Comparison of ENCODE assay signal across 1 cellular context in genomic region chr6:26027491-26028211, GRCh38.
TF ChIP-seq lines count a peak whose summit lies in the region.

No MANE protein-coding gene starts in this region.

TF ChIP-seq in IMR-90, 13 proteins besides CTCF, POLR2A, EP300 and RAD21 (continued from another document):
- TF ChIP-seq CEBPB (IDR thresholded peaks at IDR 0.05; ENCODE audit: low read depth, low read length) (no peak), MAFK (IDR thresholded peaks at IDR 0.05; ENCODE audit: low read depth, low read length) (no peak)
